In genomic region chr20:56392282-56393132, GRCh38 we compare ENCODE assay signal across 8 cellular contexts. TPM values are rescaled to one million over a fixed set of nuclear protein-coding genes. Genes with fewer than 3 reads are reported as not detected.
DNase-seq lines count a peak whose midpoint lies in the region; ATAC-seq, FAIRE-seq and TF ChIP-seq lines count a peak whose summit lies in the region.

Gene CSTF1, plus strand, starts transcription at chr20:56392645. Its CDS starts 2,908 bp downstream, at chr20:56395553.

- ATAC-seq in GM18907 (IDR thresholded peaks at IDR 0.05; ENCODE audit: unreplicated experiment) (peak; percentile 95), HG03159 (IDR thresholded peaks at IDR 0.05; ENCODE audit: unreplicated experiment) (peak; percentile 88)

- TF ChIP-seq CTCF in WI38 (IDR thresholded peaks at IDR 0.05; ENCODE audit: low read depth, low read length) (no peak), bronchial epithelial cell (IDR thresholded peaks at IDR 0.05; ENCODE audit: insufficient read depth, low read length, severe bottlenecking) (no peak)

- no peaks in the 10 kb centered on the region for H3K27me3 ChIP-seq in bronchial epithelial cell (ENCODE audit: control insufficient read depth, insufficient read depth, low read length)

- in situ Hi-C loops in ACHN (cut with HindIII; ENCODE audit: low pct_ligation_motif_present, low pct_unique_long_range_greater_than_20kb, low sequenced_read_pairs): no loop called here

- no peak for FAIRE-seq in bronchial epithelial cell (lab: Jason Lieb, UNC)

- H3K4me3 ChIP-seq in WI38 (ENCODE audit: low read depth, low read length): peak within 1 kb of the TSS; percentile 95
- peak within 1 kb of the TSS; percentile 78 for H3K4me3 ChIP-seq in bronchial epithelial cell (ENCODE audit: low read depth, low read length)

- DNase-seq in ACHN (peak; percentile 98), NCI-H2227 treated with DMSO at 0.1 percent for 48 hours (lab: John Stamatoyannopoulos, UW) (peak; percentile 97), bronchial epithelial cell (ENCODE audit: low read depth) (peak; percentile 99), iPS-NIHi7 (ENCODE audit: extremely low spot score) (peak; percentile 100), smooth muscle cell of the brain vasculature (ENCODE audit: low read depth, low spot score) (peak; percentile 99)

- H3K36me3 ChIP-seq in bronchial epithelial cell (ENCODE audit: control insufficient read depth, insufficient read depth, low read length): peaks cover 9% of the 10 kb centered on the region

RNA-seq across cellular contexts. Expression of gene CSTF1, which starts in this region (rescaled TPM):
- 21.9 and 22.4 TPM in 2 replicates for total RNA-seq in bronchial epithelial cell

Comparison
In these comparisons a context has a peak if more than half of its experiments do, and no peak if none do; other contexts are left out.
1. Peak in every context shown above with its lines: DNase-seq, ATAC-seq and H3K4me3 ChIP-seq.